ENCODE assay signal across 19 cellular contexts in the genomic region with DNA sequence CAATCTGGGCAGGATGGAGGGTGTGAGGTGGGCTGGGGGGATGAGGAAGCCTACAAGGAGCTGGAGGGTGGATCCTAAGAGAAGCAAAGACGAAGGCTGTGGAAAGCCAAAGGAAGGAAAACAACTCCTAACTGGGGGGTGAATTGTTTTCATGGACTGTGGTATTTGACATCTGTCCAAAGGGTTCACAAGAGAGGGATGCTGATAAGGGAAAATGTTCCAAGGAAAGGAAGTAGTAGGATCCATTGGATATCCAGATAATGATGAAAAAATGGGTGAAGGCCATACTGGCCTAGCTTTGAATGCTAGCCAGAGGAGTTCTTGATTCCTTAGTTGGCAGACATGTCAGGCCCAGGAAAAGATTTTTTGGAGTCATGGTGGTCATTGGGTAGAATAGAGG. TPM values are rescaled to one million over a fixed set of nuclear protein-coding genes. Genes with fewer than 3 reads are reported as not detected.
DNase-seq lines count a peak whose midpoint lies in the region; ATAC-seq and TF ChIP-seq lines count a peak whose summit lies in the region.
"Had no signal": no experiment of that assay in that cellular context is flagged by ENCODE, and none has a peak within 500 bp of the region (broad histone marks: within the 10 kb centered on the region; RNA-seq: fewer than 3 reads in every experiment).

No MANE protein-coding gene starts in this region.

- H3K4me1 ChIP-seq in OCI-LY7 (ENCODE audit: insufficient read depth, low read length, poor library complexity, severe bottlenecking), result no peaks in the 10 kb centered on the region
- H3K4me1 ChIP-seq: BLaER1 had no signal

- H4K20me1 ChIP-seq in OCI-LY7 (ENCODE audit: insufficient read depth, low read length), result no peaks in the 10 kb centered on the region
- H4K20me1 ChIP-seq: BLaER1 had no signal

- H3K9me3 ChIP-seq in OCI-LY7 (ENCODE audit: low read length) (no peaks in the 10 kb centered on the region), T-helper 17 cell (ENCODE audit: control insufficient read depth, low read length, poor library complexity, severe bottlenecking) (peaks cover 2% of the 10 kb centered on the region)
- H3K9me3 ChIP-seq: BLaER1 had no signal

- CTCF ChIA-PET in OCI-LY7 (lab: Charles Lee; ENCODE audit: unreplicated experiment), result no interaction called here

- POLR2A ChIA-PET in OCI-LY7 (lab: Charles Lee), result no interaction called here

- ATAC-seq in T-helper 17 cell, result no peak
- ATAC-seq: GM23338, HepG2 had no signal

- peaks cover 88% of the 10 kb centered on the region for H3K36me3 ChIP-seq in OCI-LY7 (ENCODE audit: insufficient read depth, low read length)

- H3K36me3 Mint-ChIP-seq in activated naive CD8-positive, alpha-beta T cell, result peaks cover 41% of the 10 kb centered on the region
- H3K36me3 Mint-ChIP-seq in activated naive CD8-positive, alpha-beta T cell treated with anti-CD3 and anti-CD28 coated beads for 36 hours, result peaks cover 80% of the 10 kb centered on the region
- H3K36me3 Mint-ChIP-seq in T-helper 17 cell (ENCODE audit: low read depth), result peaks cover 21% of the 10 kb centered on the region

- no peak overlapping the region for H2AFZ ChIP-seq in OCI-LY7 (ENCODE audit: low read length)
- H2AFZ ChIP-seq: GM23338 had no signal

- intact Hi-C loops in OCI-LY7 (cut with micrococcal nuclease; ENCODE audit: unreplicated experiment), result no loop called here

- no peaks in the 10 kb centered on the region for H3K27me3 Mint-ChIP-seq in activated naive CD8-positive, alpha-beta T cell
- H3K27me3 Mint-ChIP-seq in activated naive CD8-positive, alpha-beta T cell treated with anti-CD3 and anti-CD28 coated beads for 36 hours, result no peaks in the 10 kb centered on the region
- H3K27me3 Mint-ChIP-seq in T-helper 17 cell, result no peaks in the 10 kb centered on the region
- H3K27me3 Mint-ChIP-seq: CD4-positive, alpha-beta memory T cell had no signal

- peak overlapping the region; percentile 2 for H3K27ac Mint-ChIP-seq in activated naive CD8-positive, alpha-beta T cell
- no peak overlapping the region for H3K27ac Mint-ChIP-seq in activated naive CD8-positive, alpha-beta T cell treated with anti-CD3 and anti-CD28 coated beads for 36 hours
- no peak overlapping the region for H3K27ac Mint-ChIP-seq in T-helper 17 cell
- H3K27ac Mint-ChIP-seq: GM23338 had no signal

- no peaks in the 10 kb centered on the region for H3K4me1 Mint-ChIP-seq in activated naive CD8-positive, alpha-beta T cell (ENCODE audit: low read depth)
- no peaks in the 10 kb centered on the region for H3K4me1 Mint-ChIP-seq in activated naive CD8-positive, alpha-beta T cell treated with anti-CD3 and anti-CD28 coated beads for 36 hours
- H3K4me1 Mint-ChIP-seq in T-helper 17 cell, result peaks cover 2% of the 10 kb centered on the region
- H3K4me1 Mint-ChIP-seq: GM23338 had no signal

- H3K9me2 ChIP-seq in OCI-LY7 (ENCODE audit: insufficient read depth, low read length), result no peaks in the 10 kb centered on the region

- no peaks in the 10 kb centered on the region for H3K9me3 Mint-ChIP-seq in activated naive CD8-positive, alpha-beta T cell (ENCODE audit: low read depth)
- peaks cover 5% of the 10 kb centered on the region for H3K9me3 Mint-ChIP-seq in activated naive CD8-positive, alpha-beta T cell treated with anti-CD3 and anti-CD28 coated beads for 36 hours
- H3K9me3 Mint-ChIP-seq: GM23338 had no signal

- H3K4me3 ChIP-seq in OCI-LY7 (ENCODE audit: low read depth, low read length, poor library complexity, severe bottlenecking), result no peak overlapping the region
- H3K4me3 ChIP-seq: BLaER1, GM23338 had no signal

- no peak for DNase-seq in activated naive CD8-positive, alpha-beta T cell treated with anti-CD3 and anti-CD28 coated beads for 36 hours
- peak; percentile 3 to 78 for DNase-seq in dermis microvascular lymphatic vessel endothelial cell (ENCODE audit: low read depth in 2 of 2)
- peak; percentile 63 for DNase-seq in glomerular endothelial cell (ENCODE audit: extremely low read depth, low read depth, low spot score)
- no peak for DNase-seq in NK-92 treated with Interleukin-12 subunit alpha and Interleukin-12 subunit beta, amount 100 ng/mL, for 24 hours (lab: John Stamatoyannopoulos, UW)
- DNase-seq in OCI-LY7 (ENCODE audit: low spot score), result no peak
- DNase-seq in T-helper 17 cell, result no peak
- DNase-seq: 8988T; CD4-positive, alpha-beta memory T cell; DMS153; DMS79; GDM1; HCEC 1CT had no signal

- no peak overlapping the region for H3K4me2 ChIP-seq in OCI-LY7 (ENCODE audit: low read length)
- H3K4me2 ChIP-seq: BLaER1, GM23338 had no signal

- no peak for TF ChIP-seq CTCF in OCI-LY7 (conservative IDR thresholded peaks at IDR 0.05; ENCODE audit: low read length)

- H3K4me3 Mint-ChIP-seq in activated naive CD8-positive, alpha-beta T cell, result no peak overlapping the region
- no peak overlapping the region for H3K4me3 Mint-ChIP-seq in activated naive CD8-positive, alpha-beta T cell treated with anti-CD3 and anti-CD28 coated beads for 36 hours
- H3K4me3 Mint-ChIP-seq in T-helper 17 cell, result no peak overlapping the region
- H3K4me3 Mint-ChIP-seq: CD14-positive monocyte; CD4-positive, alpha-beta memory T cell; GM23338 had no signal

- no peaks in the 10 kb centered on the region for H3K79me2 ChIP-seq in OCI-LY7 (ENCODE audit: insufficient read depth, low read depth, low read length)

- no TSS peak for BruUV-seq in OCI-LY7 (replicated peaks; lab: Mats Ljungman, UMichigan)

- no peak overlapping the region for H3K27ac ChIP-seq in OCI-LY7 (ENCODE audit: low read depth, low read length, poor library complexity, severe bottlenecking)
- H3K27ac ChIP-seq: BLaER1 had no signal

RNA-seq across cellular contexts. Expression of a gene that starts 51.8 kb away (rescaled TPM):
- not detected for total RNA-seq in activated naive CD8-positive, alpha-beta T cell treated with anti-CD3 and anti-CD28 coated beads for 36 hours
- total RNA-seq in dermis microvascular lymphatic vessel endothelial cell (not detected in 2 replicates), glomerular endothelial cell (not detected in 2 replicates), OCI-LY7 (2022) (not detected in 2 replicates), T-helper 17 cell (under 1 TPM in 1 of 2 donors, not detected in 1; 0.18 TPM)
- total RNA-seq in OCI-LY7 (2014; rRNA removed; shearing (Covaris generic)), result not detected in 2 replicates
- total RNA-seq: A673; CD4-positive, alpha-beta memory T cell; Daoy; GM23338; HepG2 had no signal

Comparison
In these comparisons a context has a peak if more than half of its experiments do, and no peak if none do; other contexts are left out.
1. DNase-seq: peak in dermis microvascular lymphatic vessel endothelial cell (2 of 2) and glomerular endothelial cell (single experiment); none in activated naive CD8-positive, alpha-beta T cell treated with anti-CD3 and anti-CD28 coated beads for 36 hours (single experiment), NK-92 treated with Interleukin-12 subunit alpha and Interleukin-12 subunit beta, amount 100 ng/mL, for 24 hours (single experiment), OCI-LY7 (single experiment) and T-helper 17 cell (0 of 3).